ENCODE assay signal across 8 cellular contexts in genomic region chr21:37758997-37759396, GRCh38.
DNase-seq lines count a peak whose midpoint lies in the region; ATAC-seq, FAIRE-seq and TF ChIP-seq lines count a peak whose summit lies in the region.
"Had no signal": no experiment of that assay in that cellular context is flagged by ENCODE, and none has a peak within 500 bp of the region (broad histone marks: within the 10 kb centered on the region; RNA-seq: fewer than 3 reads in every experiment).

No MANE protein-coding gene starts in this region.

- CTCF ChIA-PET in IMR-90 (lab: Yijun Ruan, JAX): interaction anchor here (0.6 to 1.9 kb wide), 7 partner anchors 47 to 664 kb away, joined by 3 to 7 read pairs (median 3); partner anchors contain the start of gene KCNJ6

- H3K27ac ChIP-seq in IMR-90 (ENCODE audit: insufficient read depth, low read length): no peak overlapping the region
- no peak overlapping the region for H3K27ac ChIP-seq in upper lobe of left lung

- H3K18ac ChIP-seq in IMR-90 (ENCODE audit: low read depth, low read length): no peak overlapping the region

- H2AK9ac ChIP-seq in IMR-90 (replicated peaks; ENCODE audit: low read depth, low read length, poor library complexity): peak overlapping the region; percentile 44

- peak; percentile 66 for DNase-seq in EH (ENCODE audit: low read depth)
- DNase-seq in IMR-90: peak; percentile 62
- peak; percentile 33 for DNase-seq in RCC 7860 (ENCODE audit: low spot score)
- peak; percentile 2 for DNase-seq in fibroblast of the conjunctiva (ENCODE audit: low read depth)
- DNase-seq in upper lobe of left lung: peak in 1 of 2 donors; percentile 33
- no peak for DNase-seq in effector CD4-positive, alpha-beta T cell
- DNase-seq: activated B cell treated with CpG ODN at 0.5 μM for 24 hours had no signal

- POLR2A ChIA-PET in IMR-90 (lab: Charles Lee; ENCODE audit: unreplicated experiment): interaction anchor here (0.6 kb wide), 1 partner anchor 105 kb away, joined by 6 read pairs; no protein-coding TSS in a partner anchor

- H4K91ac ChIP-seq in IMR-90 (ENCODE audit: insufficient read depth, low read depth, low read length): no peak overlapping the region; the same call in 1 of the 2 replicates

- H3K9me1 ChIP-seq in IMR-90 (ENCODE audit: insufficient read depth, low read length): peaks cover 4% of the 10 kb centered on the region

- ATAC-seq in IMR-90 (ENCODE audit: low read depth) (peak; percentile 94), upper lobe of left lung (ENCODE audit: low FRiP score in 2 of 2) (peak; percentile 9 to 39), HG02970 (IDR thresholded peaks at IDR 0.05; ENCODE audit: low FRiP score, unreplicated experiment) (no peak)

- peak overlapping the region; percentile 61 for H2BK20ac ChIP-seq in IMR-90 (ENCODE audit: low read depth, low read length)

- dilution Hi-C loops in IMR-90 (cut with HindIII; ENCODE audit: low sequenced_read_pairs, unreplicated experiment): no loop called here

- H3K9me3 ChIP-seq in IMR-90 (ENCODE audit: control insufficient read depth, insufficient read depth, low read length) (no peaks in the 10 kb centered on the region), upper lobe of left lung (no peaks in the 10 kb centered on the region)

- no peak overlapping the region for H3K9ac ChIP-seq in IMR-90 (ENCODE audit: low read depth, low read length)

- no peaks in the 10 kb centered on the region for H4K20me1 ChIP-seq in IMR-90 (ENCODE audit: insufficient read depth, low read length)

- WGBS in IMR-90 (ENCODE audit: extremely low coverage in 2 of 2, insufficient read length in 1 of 2), 2 experiments: 84% methylated on average over 3 of the region's 7 CpGs; no CpG with 5 or more reads in 1 of the 2 experiments
- 38 to 56% methylated on average over 6 to 7 of the region's 7 CpGs for WGBS in upper lobe of left lung, 2 donors

- H3K4me2 ChIP-seq in IMR-90 (ENCODE audit: low read depth, low read length): no peak overlapping the region

- H2AK5ac ChIP-seq in IMR-90 (ENCODE audit: low read depth, low read length): peak overlapping the region; percentile 79

- no peak overlapping the region for H4K5ac ChIP-seq in IMR-90 (ENCODE audit: low read depth, low read length)

- peak; percentile 98 for TF ChIP-seq RAD21 in IMR-90 (IDR thresholded peaks at IDR 0.05; ENCODE audit: low read length)

- peak overlapping the region in 1 of 2 experiments; percentile 55; a peak in 1 of 4 replicates for H4K8ac ChIP-seq in IMR-90 (ENCODE audit: low read depth in 2 of 2, low read length in 2 of 2)

- H3K4me1 ChIP-seq in IMR-90 (ENCODE audit: control insufficient read depth, insufficient read depth, low read length) (no peaks in the 10 kb centered on the region), upper lobe of left lung (no peaks in the 10 kb centered on the region)

- in situ Hi-C loops in IMR-90 (cut with MboI; ENCODE audit: low sequenced_read_pairs): no loop called here

- H3K23ac ChIP-seq in IMR-90 (ENCODE audit: low read depth, low read length): no peak overlapping the region

- no peaks in the 10 kb centered on the region for H3K79me1 ChIP-seq in IMR-90 (ENCODE audit: low read depth in 1 of 2, low read length in 2 of 2)

- intact Hi-C loops in IMR-90 (cut with micrococcal nuclease): loop anchor here (1.0 to 5.0 kb wide), 4 partner anchors 118 to 597 kb away; partner anchors contain the start of gene KCNJ6

- peaks cover 27% of the 10 kb centered on the region for H3K27me3 ChIP-seq in IMR-90 (ENCODE audit: control insufficient read depth, insufficient read depth, low read length)
- no peaks in the 10 kb centered on the region for H3K27me3 ChIP-seq in upper lobe of left lung

- TF ChIP-seq EP300 in upper lobe of left lung (IDR thresholded peaks at IDR 0.05): no peak

- H3K36me3 ChIP-seq in IMR-90 (ENCODE audit: control insufficient read depth, insufficient read depth, low read length) (no peaks in the 10 kb centered on the region), upper lobe of left lung (no peaks in the 10 kb centered on the region)

- H3K14ac ChIP-seq in IMR-90 (replicated peaks; ENCODE audit: low read depth, low read length): no peak overlapping the region

- no peak overlapping the region for H3K4me3 ChIP-seq in IMR-90 (ENCODE audit: insufficient read depth, low read depth, low read length)
- no peak overlapping the region for H3K4me3 ChIP-seq in upper lobe of left lung

- peak overlapping the region; percentile 15; the same call in 1 of the 3 replicates for H2BK15ac ChIP-seq in IMR-90 (ENCODE audit: low read depth, low read length)

- H2BK120ac ChIP-seq in IMR-90 (ENCODE audit: low read depth, low read length): peak overlapping the region; percentile 47; the same call in 1 of the 2 replicates

- peak; percentile 89 for TF ChIP-seq CTCF in IMR-90 (conservative IDR thresholded peaks at IDR 0.05; ENCODE audit: low read depth, low read length)
- TF ChIP-seq CTCF in upper lobe of left lung (IDR thresholded peaks at IDR 0.05): peak in 4 of 6 experiments; percentile 22 to 60 (median 52)

- no peak overlapping the region; the same call in 1 of the 2 replicates for H3K4ac ChIP-seq in IMR-90 (ENCODE audit: low read depth, low read length)

- H2AFZ ChIP-seq in IMR-90 (replicated peaks; ENCODE audit: low read length, poor library complexity): peak overlapping the region; percentile 78

- no peak overlapping the region for H3K56ac ChIP-seq in IMR-90 (ENCODE audit: extremely low read depth, insufficient read depth, low read length)

- FAIRE-seq in RCC 7860 (lab: Jason Lieb, UNC): no peak

- no TSS peak for BruUV-seq in IMR-90 (replicated peaks; lab: Mats Ljungman, UMichigan)

- TF ChIP-seq POLR2A in IMR-90 (IDR thresholded peaks at IDR 0.05; ENCODE audit: low read depth, low read length): no peak
- TF ChIP-seq POLR2A in upper lobe of left lung (IDR thresholded peaks at IDR 0.05): no peak

- H2BK5ac ChIP-seq in IMR-90 (ENCODE audit: low read depth, low read length, poor library complexity, severe bottlenecking): no peak overlapping the region

TF ChIP-seq in IMR-90, 13 proteins besides CTCF, POLR2A, EP300 and RAD21:
- peak; percentile 98 for TF ChIP-seq SMC3 (IDR thresholded peaks at IDR 0.05; ENCODE audit: low read depth, low read length)
- no peak for TF ChIP-seq RFX5 (IDR thresholded peaks at IDR 0.05; ENCODE audit: low read depth, low read length)
